ENCODE assay signal across 11 cellular contexts in the genomic region with DNA sequence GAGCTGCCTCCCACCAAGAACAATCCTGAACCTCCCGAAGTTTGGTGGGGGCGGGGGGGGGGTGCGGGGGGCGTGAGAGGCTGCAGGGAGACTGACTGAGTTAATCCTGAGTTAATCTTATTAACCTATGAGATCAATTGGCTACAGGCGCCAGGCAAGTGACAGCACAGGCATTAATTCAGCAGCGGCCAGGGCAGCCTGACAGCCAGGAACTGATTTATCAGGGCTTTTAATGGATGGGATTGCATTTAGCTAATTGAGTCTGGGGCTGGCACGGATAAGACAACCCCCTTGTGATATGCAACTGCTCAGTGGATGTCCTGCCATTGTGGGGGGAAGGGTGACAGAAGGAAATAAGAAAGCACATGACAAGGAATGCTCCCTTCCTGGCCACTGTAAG.
"Had no signal": no experiment of that assay in that cellular context is flagged by ENCODE, and none has a peak within 500 bp of the region (broad histone marks: within the 10 kb centered on the region; RNA-seq: fewer than 3 reads in every experiment).

No MANE protein-coding gene starts in this region.

- DNase-seq: activated CD4-positive, alpha-beta T cell treated with anti-CD3 and anti-CD28 coated beads, Interleukin-2, amount 50 U/mL, for 48 hours; activated naive CD4-positive, alpha-beta T cell treated with Interleukin-2 at 50 U/mL for 16 hours; anterior cingulate cortex; hippocampal formation; kidney; stimulated activated CD4-positive, alpha-beta T cell treated with anti-CD3 and anti-CD28 coated beads, Interleukin-2, amount 100 ng/mL, for 48 hours; stimulated activated naive B cell treated with anti-CD40 and anti-IgM and Interleukin-4, amounts not matched to agents 10 μg/mL and 1 μg/mL and 100 μg/mL, for 72 hours; thyroid gland had no signal

- H3K27me3 ChIP-seq: pancreas, thyroid gland had no signal

- H3K9me3 Mint-ChIP-seq: activated T-helper 17 cell treated with anti-CD3 and anti-CD28 coated beads, Interleukin-2, amount 50 U/mL, for 72 hours; stimulated activated naive B cell treated with anti-CD40 and anti-IgM and Interleukin-4, amounts not matched to agents 10 μg/mL and 1 μg/mL and 100 μg/mL, for 72 hours had no signal

- ATAC-seq: activated T-helper 17 cell treated with anti-CD3 and anti-CD28 coated beads, Interleukin-2, amount 50 U/mL, for 72 hours; pancreas; stimulated activated naive B cell treated with anti-CD40 and anti-IgM and Interleukin-4, amounts not matched to agents 10 μg/mL and 1 μg/mL and 100 μg/mL, for 72 hours had no signal

- H3K27me3 Mint-ChIP-seq: activated T-helper 17 cell treated with anti-CD3 and anti-CD28 coated beads, Interleukin-2, amount 50 U/mL, for 72 hours had no signal

- H3K4me1 ChIP-seq: breast epithelium, pancreas, thyroid gland had no signal

- H3K36me3 ChIP-seq: breast epithelium, pancreas, thyroid gland had no signal

- H3K4me3 Mint-ChIP-seq: activated T-helper 17 cell treated with anti-CD3 and anti-CD28 coated beads, Interleukin-2, amount 50 U/mL, for 72 hours; stimulated activated naive B cell treated with anti-CD40 and anti-IgM and Interleukin-4, amounts not matched to agents 10 μg/mL and 1 μg/mL and 100 μg/mL, for 72 hours had no signal

- H3K36me3 Mint-ChIP-seq: stimulated activated naive B cell treated with anti-CD40 and anti-IgM and Interleukin-4, amounts not matched to agents 10 μg/mL and 1 μg/mL and 100 μg/mL, for 72 hours had no signal

- H3K4me3 ChIP-seq: breast epithelium, pancreas, thyroid gland had no signal

- H3K9me3 ChIP-seq: breast epithelium, pancreas, thyroid gland had no signal

- H3K27ac ChIP-seq: pancreas, thyroid gland had no signal

- H3K27ac Mint-ChIP-seq: activated T-helper 17 cell treated with anti-CD3 and anti-CD28 coated beads, Interleukin-2, amount 50 U/mL, for 72 hours; stimulated activated naive B cell treated with anti-CD40 and anti-IgM and Interleukin-4, amounts not matched to agents 10 μg/mL and 1 μg/mL and 100 μg/mL, for 72 hours had no signal
